Comparison of ENCODE assay signal across 9 cellular contexts in genomic region chr6:156065838-156066237, GRCh38.
"Had no signal": no experiment of that assay in that cellular context is flagged by ENCODE, and none has a peak within 500 bp of the region (broad histone marks: within the 10 kb centered on the region; RNA-seq: fewer than 3 reads in every experiment).

No MANE protein-coding gene starts in this region.

- ATAC-seq: GM23338 had no signal

- H3K9ac ChIP-seq: KMS-11 had no signal

- H3K4me3 ChIP-seq: GM23338 had no signal

- H2AFZ ChIP-seq: GM23338 had no signal

- FAIRE-seq: H1, H54, HTR-8/SVneo had no signal

- H3K27ac ChIP-seq: HL-60, KMS-11 had no signal

- H3K4me2 ChIP-seq: GM23338, KMS-11 had no signal

- DNase-seq: H9, HCEC 1CT, KBM-7 had no signal
